Comparison of ENCODE assay signal across 7 cellular contexts in genomic region chr10:57338823-57339558, GRCh38.
A peak's percentile ranks its signal among the peaks of the same experiment; 100 is the strongest.
DNase-seq lines count a peak whose midpoint lies in the region; ATAC-seq and TF ChIP-seq lines count a peak whose summit lies in the region.

No MANE protein-coding gene starts in this region.

- DNase-seq in GM03348 (ENCODE audit: low spot score) (peak; percentile 60), LNCaP clone FGC (ENCODE audit: low read depth) (peak; percentile 21), amniotic epithelial cell (ENCODE audit: low read depth) (peak; percentile 32), kidney glomerular epithelial cell (lab: John Stamatoyannopoulos, UW) (peak; percentile 47), NCI-H187 (lab: John Stamatoyannopoulos, UW) (no peak), middle frontal gyrus (ENCODE audit: extremely low spot score, low spot score) (no peak)

- TF ChIP-seq CTCF in LNCaP clone FGC (IDR thresholded peaks at IDR 0.05; ENCODE audit: control insufficient read depth, extremely low read depth, insufficient read depth): peak; percentile 62

- peak; percentile 66 for ATAC-seq in GM21576 (IDR thresholded peaks at IDR 0.05; ENCODE audit: unreplicated experiment)

- no peak overlapping the region for H3K4me3 ChIP-seq in LNCaP clone FGC (ENCODE audit: low read depth, low read length)

Comparison
In these comparisons a context has a peak if more than half of its experiments do, and no peak if none do; other contexts are left out.
1. DNase-seq: peak in GM03348 (single experiment), LNCaP clone FGC (single experiment), amniotic epithelial cell (single experiment) and kidney glomerular epithelial cell (single experiment); none in NCI-H187 (0 of 2) and middle frontal gyrus (single experiment).